2 cellular contexts compared by ENCODE assay signal in genomic region chr16:1642148-1642547, GRCh38.
TF ChIP-seq lines count a peak whose summit lies in the region.

No MANE protein-coding gene starts in this region.

TF ChIP-seq in IMR-90, 13 proteins besides CTCF, POLR2A, EP300 and RAD21:
- TF ChIP-seq RCOR1 (IDR thresholded peaks at IDR 0.05; ENCODE audit: insufficient replicate concordance, low read length) = no peak
- TF ChIP-seq CHD1 (IDR thresholded peaks at IDR 0.05; ENCODE audit: low read depth, low read length) = no peak
- no peak for TF ChIP-seq MAFK (IDR thresholded peaks at IDR 0.05; ENCODE audit: low read depth, low read length)

TF ChIP-seq in GM23338, 12 proteins besides CTCF, POLR2A, EP300 and RAD21:
- TF ChIP-seq ZNF462 (CRISPR knock-in tag; IDR thresholded peaks at IDR 0.05) (no peak), STAT1 (IDR thresholded peaks at IDR 0.05; ENCODE audit: unreplicated experiment) (no peak), EZH2phosphoT487 (IDR thresholded peaks at IDR 0.05; ENCODE audit: unreplicated experiment) (no peak), ZNF331 (CRISPR knock-in tag; IDR thresholded peaks at IDR 0.05; ENCODE audit: low read depth) (no peak), NANOG (IDR thresholded peaks at IDR 0.05; ENCODE audit: borderline replicate concordance) (no peak), POLR2AphosphoS5 (IDR thresholded peaks at IDR 0.05; ENCODE audit: low read depth) (no peak), JUNB (IDR thresholded peaks at IDR 0.05; ENCODE audit: unreplicated experiment) (no peak), ZNF114 (CRISPR knock-in tag; IDR thresholded peaks at IDR 0.05) (no peak), EZH2 (IDR thresholded peaks at IDR 0.05; ENCODE audit: low read depth, unreplicated experiment) (no peak), ETS1 (IDR thresholded peaks at IDR 0.05) (no peak)
